Comparison of ENCODE assay signal across 11 cellular contexts in genomic region chr7:123492485-123492884, GRCh38. TPM values are rescaled to one million over a fixed set of nuclear protein-coding genes. Genes with fewer than 3 reads are reported as not detected.
DNase-seq lines count a peak whose midpoint lies in the region; ATAC-seq and TF ChIP-seq lines count a peak whose summit lies in the region.
"Had no signal": no experiment of that assay in that cellular context is flagged by ENCODE, and none has a peak within 500 bp of the region (broad histone marks: within the 10 kb centered on the region; RNA-seq: fewer than 3 reads in every experiment).

No MANE protein-coding gene starts in this region.

- no peaks in the 10 kb centered on the region for H3K4me1 Mint-ChIP-seq in activated T-cell treated with anti-CD3 and anti-CD28 coated beads, Interleukin-2, amount 50 U/mL, for 4 hours (ENCODE audit: low read depth)
- peaks cover 2% of the 10 kb centered on the region for H3K4me1 Mint-ChIP-seq in activated T-cell treated with anti-CD3 and anti-CD28 coated beads, Interleukin-2, amount 50 U/mL, for 24 hours (ENCODE audit: low read depth)

- TF ChIP-seq CTCF in testis (IDR thresholded peaks at IDR 0.05): peak in 2 of 3 experiments; percentile 10 to 28
- TF ChIP-seq CTCF in colonic mucosa (IDR thresholded peaks at IDR 0.05): no peak

- 86 to 93% methylated on average over 3 of the region's 3 CpGs for WGBS in testis, 2 donors

- no peaks in the 10 kb centered on the region for H3K4me1 ChIP-seq in testis
- no peaks in the 10 kb centered on the region for H3K4me1 ChIP-seq in colonic mucosa

- no peak overlapping the region for H3K27ac Mint-ChIP-seq in activated T-cell treated with anti-CD3 and anti-CD28 coated beads, Interleukin-2, amount 50 U/mL, for 24 hours
- H3K27ac Mint-ChIP-seq: activated naive CD4-positive, alpha-beta T cell treated with anti-CD3 and anti-CD28 coated beads, Interleukin-2, amount 50 U/mL, for 72 hours had no signal

- peaks cover 10% of the 10 kb centered on the region for H3K27me3 Mint-ChIP-seq in activated T-cell treated with anti-CD3 and anti-CD28 coated beads, Interleukin-2, amount 50 U/mL, for 4 hours (ENCODE audit: low read depth)
- peaks cover 11% of the 10 kb centered on the region for H3K27me3 Mint-ChIP-seq in activated T-cell treated with anti-CD3 and anti-CD28 coated beads, Interleukin-2, amount 50 U/mL, for 24 hours

- no peak for DNase-seq in activated T-cell treated with anti-CD3 and anti-CD28 coated beads, Interleukin-2, amount 50 U/mL, for 4 hours
- no peak for DNase-seq in activated T-cell treated with anti-CD3 and anti-CD28 coated beads, Interleukin-2, amount 50 U/mL, for 24 hours
- DNase-seq in SK-MEL-5 (ENCODE audit: low read depth, low spot score): peak; percentile 30
- DNase-seq in testis: no peak
- DNase-seq in colonic mucosa: no peak
- DNase-seq in NCI-H1105 (lab: John Stamatoyannopoulos, UW): no peak
- no peak for DNase-seq in NCI-H2107 (lab: John Stamatoyannopoulos, UW)
- DNase-seq: BE2C, PC-9 had no signal

- no peaks in the 10 kb centered on the region for H3K36me3 Mint-ChIP-seq in activated T-cell treated with anti-CD3 and anti-CD28 coated beads, Interleukin-2, amount 50 U/mL, for 4 hours (ENCODE audit: insufficient read depth)
- no peaks in the 10 kb centered on the region for H3K36me3 Mint-ChIP-seq in activated T-cell treated with anti-CD3 and anti-CD28 coated beads, Interleukin-2, amount 50 U/mL, for 24 hours (ENCODE audit: low read depth)
- H3K36me3 Mint-ChIP-seq: activated naive CD4-positive, alpha-beta T cell treated with anti-CD3 and anti-CD28 coated beads, Interleukin-2, amount 50 U/mL, for 72 hours had no signal

- H3K9me3 ChIP-seq in testis: no peaks in the 10 kb centered on the region
- no peaks in the 10 kb centered on the region for H3K9me3 ChIP-seq in colonic mucosa
- H3K9me3 ChIP-seq: BE2C had no signal

- TF ChIP-seq POLR2A in testis (IDR thresholded peaks at IDR 0.05): no peak

- H3K4me3 ChIP-seq in testis (no peak overlapping the region), colonic mucosa (no peak overlapping the region)
- H3K4me3 ChIP-seq: PC-9 had no signal

- H3K36me3 ChIP-seq in testis (ENCODE audit: low read depth, missing control alignments) (no peaks in the 10 kb centered on the region), colonic mucosa (no peaks in the 10 kb centered on the region)
- H3K36me3 ChIP-seq: BE2C had no signal

- no peak overlapping the region for H3K4me3 Mint-ChIP-seq in activated T-cell treated with anti-CD3 and anti-CD28 coated beads, Interleukin-2, amount 50 U/mL, for 4 hours
- no peak overlapping the region for H3K4me3 Mint-ChIP-seq in activated T-cell treated with anti-CD3 and anti-CD28 coated beads, Interleukin-2, amount 50 U/mL, for 24 hours

- in situ Hi-C loops in SK-MEL-5 (cut with HindIII; ENCODE audit: low pct_unique_long_range_greater_than_20kb, low sequenced_read_pairs): no loop called here

- intact Hi-C loops in testis (cut with DNase I; ENCODE audit: low total_unique reads): no loop called here
- intact Hi-C loops in colonic mucosa (cut with DNase I): loop anchor here (5.0 to 10.0 kb wide), 2 partner anchors 45 to 372 kb away; no protein-coding TSS in a partner anchor

- no peak overlapping the region for H3K9ac ChIP-seq in colonic mucosa (ENCODE audit: low read depth in 2 of 2, low read length in 2 of 2)

- H3K27ac ChIP-seq in testis: no peak overlapping the region
- H3K27ac ChIP-seq in colonic mucosa: no peak overlapping the region
- H3K27ac ChIP-seq: PC-9 had no signal

- H3K27me3 ChIP-seq in testis (no peaks in the 10 kb centered on the region), colonic mucosa (no peaks in the 10 kb centered on the region)
- H3K27me3 ChIP-seq: BE2C had no signal

- no peaks in the 10 kb centered on the region for H3K9me3 Mint-ChIP-seq in activated T-cell treated with anti-CD3 and anti-CD28 coated beads, Interleukin-2, amount 50 U/mL, for 4 hours
- no peaks in the 10 kb centered on the region for H3K9me3 Mint-ChIP-seq in activated T-cell treated with anti-CD3 and anti-CD28 coated beads, Interleukin-2, amount 50 U/mL, for 24 hours
- H3K9me3 Mint-ChIP-seq: activated naive CD4-positive, alpha-beta T cell treated with anti-CD3 and anti-CD28 coated beads, Interleukin-2, amount 50 U/mL, for 72 hours had no signal

- peak; percentile 18 to 50 for ATAC-seq in activated T-cell treated with anti-CD3 and anti-CD28 coated beads, Interleukin-2, amount 50 U/mL, for 4 hours
- ATAC-seq in HG02885 (IDR thresholded peaks at IDR 0.05; ENCODE audit: poor library complexity, unreplicated experiment): peak; percentile 74

RNA-seq across cellular contexts. Expression of gene IQUB, which starts 41.9 kb away (rescaled TPM):
- under 1 TPM in 2 of 3 donors, not detected in 1; 0.08 TPM for total RNA-seq in activated T-cell treated with anti-CD3 and anti-CD28 coated beads, Interleukin-2, amount 50 U/mL, for 4 hours
- total RNA-seq in SK-MEL-5 (2014; rRNA removed; shearing (Covaris generic)): 0.18 TPM in 1 of 2 replicates, not detected in the other
- polyA plus RNA-seq in SK-MEL-5 (2015; cell fraction: cytosol; rRNA removed): 0.06 and 0.31 TPM in 2 replicates
- 4.5 TPM in 1 of 2 replicates, not detected in the other for polyA plus RNA-seq in SK-MEL-5 (2015; cell fraction: nucleus; rRNA removed)
- total RNA-seq in testis (10 to 100 TPM; 21.3 to 34.6 TPM), colonic mucosa (under 1 TPM in 1 of 2 donors, not detected in 1; 0.16 TPM)
- polyA plus RNA-seq in testis (ENCODE audit: insufficient read depth, low read depth, low replicate concordance): 49.2 TPM

Comparison
In these comparisons a context has a peak if more than half of its experiments do, and no peak if none do; other contexts are left out.
1. RNA of gene IQUB, which starts 41.9 kb away (total RNA-seq): 21.3 to 34.6 TPM in testis; 0.18 TPM in SK-MEL-5, 0.16 TPM in colonic mucosa and 0.08 TPM in activated T-cell treated with anti-CD3 and anti-CD28 coated beads, Interleukin-2, amount 50 U/mL, for 4 hours; every median in the first group is over 10 times any median in the second.